ENCODE assay signal across 2 cellular contexts in the genomic region with DNA sequence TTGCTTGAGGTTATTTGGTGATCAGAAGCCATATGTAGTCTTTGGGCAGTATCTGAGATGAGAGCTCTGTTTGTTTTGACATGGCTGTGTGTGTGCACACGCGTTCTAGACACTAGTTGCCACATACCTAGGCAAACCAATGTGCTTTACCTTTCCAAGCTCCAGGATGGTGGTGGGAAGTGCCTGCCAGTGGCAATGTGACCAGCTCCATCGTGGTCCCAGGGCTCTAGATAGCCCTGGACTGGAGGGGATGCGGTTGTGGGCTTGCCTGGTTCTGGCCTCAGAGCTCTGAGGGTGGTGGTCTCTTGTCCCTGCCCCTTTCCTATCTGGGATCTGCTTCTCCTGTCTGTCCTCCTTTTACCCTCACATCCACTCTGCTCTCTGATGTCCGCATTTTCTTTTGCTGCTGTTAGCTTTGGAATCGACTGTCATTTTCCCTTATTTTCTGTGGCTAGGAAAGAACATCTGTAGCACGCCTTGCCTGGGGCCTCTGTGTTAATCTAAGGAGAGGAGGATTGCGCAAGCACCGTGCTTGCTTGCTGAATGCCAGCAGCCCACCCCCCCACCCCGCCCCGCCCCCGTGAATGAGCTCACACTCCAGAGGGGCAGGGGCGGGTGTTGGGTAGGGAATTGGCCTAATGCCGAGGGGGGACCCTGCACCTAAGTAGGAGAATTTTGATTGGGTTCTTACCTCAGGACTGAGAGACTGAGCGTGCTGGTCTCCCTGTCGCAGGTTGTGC.
TF ChIP-seq lines count a peak whose summit lies in the region.

No MANE protein-coding gene starts in this region.

TF ChIP-seq in A549, 52 proteins besides CTCF, POLR2A, EP300 and RAD21 (continued from another document):
- TF ChIP-seq FOXS1 (CRISPR knock-in tag; IDR thresholded peaks at IDR 0.05) = no peak

TF ChIP-seq in IMR-90, 13 proteins besides CTCF, POLR2A, EP300 and RAD21:
- TF ChIP-seq CEBPB (IDR thresholded peaks at IDR 0.05; ENCODE audit: low read depth, low read length) (peak; percentile 97), MAFK (IDR thresholded peaks at IDR 0.05; ENCODE audit: low read depth, low read length) (no peak)
TF ChIP-seq in IMR-90: peak in this region for 1.
